ENCODE assay signal across 9 cellular contexts in genomic region chr9:77841739-77842386, GRCh38.
A peak's percentile ranks its signal among the peaks of the same experiment; 100 is the strongest.
DNase-seq lines count a peak whose midpoint lies in the region; ATAC-seq and TF ChIP-seq lines count a peak whose summit lies in the region.
"Had no signal": no experiment of that assay in that cellular context is flagged by ENCODE, and none has a peak within 500 bp of the region (broad histone marks: within the 10 kb centered on the region; RNA-seq: fewer than 3 reads in every experiment).

No MANE protein-coding gene starts in this region.

- no peak overlapping the region for H3K4me2 ChIP-seq in neural progenitor cell

- H3K79me2 ChIP-seq in neural progenitor cell (ENCODE audit: low read depth) = peaks cover 23% of the 10 kb centered on the region

- H3K9ac ChIP-seq in neural progenitor cell = no peak overlapping the region

- H3K9me3 Mint-ChIP-seq in activated CD4-positive, alpha-beta memory T cell treated with anti-CD3 and anti-CD28 coated beads for 36 hours = no peaks in the 10 kb centered on the region
- H3K9me3 Mint-ChIP-seq in activated CD4-positive, alpha-beta memory T cell treated with anti-CD3 and anti-CD28 coated beads, Interleukin-2, amount 10 ng/mL, durations not matched to agents 7 days and 5 days = no peaks in the 10 kb centered on the region
- no peaks in the 10 kb centered on the region for H3K9me3 Mint-ChIP-seq in activated naive CD8-positive, alpha-beta T cell (ENCODE audit: low read depth)
- H3K9me3 Mint-ChIP-seq in neural progenitor cell = no peaks in the 10 kb centered on the region
- H3K9me3 Mint-ChIP-seq: naive thymus-derived CD8-positive, alpha-beta T cell had no signal

- H3K27ac ChIP-seq in neural progenitor cell = no peak overlapping the region

- peak; percentile 90 for ATAC-seq in HG03108 (IDR thresholded peaks at IDR 0.05; ENCODE audit: unreplicated experiment)
- no peak for ATAC-seq in HG03135 (IDR thresholded peaks at IDR 0.05; ENCODE audit: unreplicated experiment)

- no peaks in the 10 kb centered on the region for H3K36me3 ChIP-seq in neural progenitor cell

- H3K27me3 ChIP-seq in neural progenitor cell = no peaks in the 10 kb centered on the region

- H2AFZ ChIP-seq in neural progenitor cell (replicated peaks) = no peak overlapping the region

- TF ChIP-seq CTCF in neural progenitor cell (IDR thresholded peaks at IDR 0.05) = peak; percentile 9

- intact Hi-C loops in activated CD4-positive, alpha-beta memory T cell treated with anti-CD3 and anti-CD28 coated beads for 36 hours (cut with micrococcal nuclease) = loop anchor here (5.0 to 10.0 kb wide), 2 partner anchors 195 to 387 kb away; no protein-coding TSS in a partner anchor

- H3K9me3 ChIP-seq in neural progenitor cell (ENCODE audit: low read depth) = no peaks in the 10 kb centered on the region

- H3F3A ChIP-seq in neural progenitor cell (ENCODE audit: low read depth) = no peaks in the 10 kb centered on the region

- POLR2A ChIA-PET in activated CD4-positive, alpha-beta memory T cell treated with anti-CD3 and anti-CD28 coated beads for 36 hours (lab: Charles Lee) = interaction anchor here (0.5 kb wide), 1 partner anchor 304 kb away, joined by 3 read pairs; no protein-coding TSS in a partner anchor
- POLR2A ChIA-PET in activated CD4-positive, alpha-beta memory T cell treated with anti-CD3 and anti-CD28 coated beads, Interleukin-2, amount 10 ng/mL, durations not matched to agents 7 days and 5 days (lab: Charles Lee) = no interaction called here

- H3K4me3 ChIP-seq in neural progenitor cell = no peak overlapping the region

- H3K4me3 Mint-ChIP-seq in activated CD4-positive, alpha-beta memory T cell treated with anti-CD3 and anti-CD28 coated beads for 36 hours = no peak overlapping the region
- no peak overlapping the region for H3K4me3 Mint-ChIP-seq in activated CD4-positive, alpha-beta memory T cell treated with anti-CD3 and anti-CD28 coated beads, Interleukin-2, amount 10 ng/mL, durations not matched to agents 7 days and 5 days
- H3K4me3 Mint-ChIP-seq in activated naive CD8-positive, alpha-beta T cell = no peak overlapping the region
- no peak overlapping the region for H3K4me3 Mint-ChIP-seq in neural progenitor cell
- H3K4me3 Mint-ChIP-seq: naive thymus-derived CD8-positive, alpha-beta T cell had no signal

- no peaks in the 10 kb centered on the region for H3K36me3 Mint-ChIP-seq in activated CD4-positive, alpha-beta memory T cell treated with anti-CD3 and anti-CD28 coated beads for 36 hours
- no peaks in the 10 kb centered on the region for H3K36me3 Mint-ChIP-seq in activated CD4-positive, alpha-beta memory T cell treated with anti-CD3 and anti-CD28 coated beads, Interleukin-2, amount 10 ng/mL, durations not matched to agents 7 days and 5 days (ENCODE audit: low read depth)
- H3K36me3 Mint-ChIP-seq in activated naive CD8-positive, alpha-beta T cell = peaks cover 2% of the 10 kb centered on the region
- H3K36me3 Mint-ChIP-seq in neural progenitor cell = no peaks in the 10 kb centered on the region
- H3K36me3 Mint-ChIP-seq: naive thymus-derived CD8-positive, alpha-beta T cell had no signal

- H3K4me1 Mint-ChIP-seq in activated CD4-positive, alpha-beta memory T cell treated with anti-CD3 and anti-CD28 coated beads for 36 hours (ENCODE audit: low read depth) = peaks cover 27% of the 10 kb centered on the region
- H3K4me1 Mint-ChIP-seq in activated CD4-positive, alpha-beta memory T cell treated with anti-CD3 and anti-CD28 coated beads, Interleukin-2, amount 10 ng/mL, durations not matched to agents 7 days and 5 days = peaks cover 8% of the 10 kb centered on the region
- H3K4me1 Mint-ChIP-seq in activated naive CD8-positive, alpha-beta T cell (ENCODE audit: low read depth) = peaks cover 10% of the 10 kb centered on the region
- peaks cover 9% of the 10 kb centered on the region for H3K4me1 Mint-ChIP-seq in neural progenitor cell

- H3K27ac Mint-ChIP-seq in activated CD4-positive, alpha-beta memory T cell treated with anti-CD3 and anti-CD28 coated beads for 36 hours = no peak overlapping the region
- no peak overlapping the region for H3K27ac Mint-ChIP-seq in activated CD4-positive, alpha-beta memory T cell treated with anti-CD3 and anti-CD28 coated beads, Interleukin-2, amount 10 ng/mL, durations not matched to agents 7 days and 5 days
- H3K27ac Mint-ChIP-seq in activated naive CD8-positive, alpha-beta T cell = peak overlapping the region; percentile 16
- H3K27ac Mint-ChIP-seq in neural progenitor cell = no peak overlapping the region

- no peaks in the 10 kb centered on the region for H3K27me3 Mint-ChIP-seq in activated CD4-positive, alpha-beta memory T cell treated with anti-CD3 and anti-CD28 coated beads for 36 hours
- no peaks in the 10 kb centered on the region for H3K27me3 Mint-ChIP-seq in activated CD4-positive, alpha-beta memory T cell treated with anti-CD3 and anti-CD28 coated beads, Interleukin-2, amount 10 ng/mL, durations not matched to agents 7 days and 5 days
- no peaks in the 10 kb centered on the region for H3K27me3 Mint-ChIP-seq in activated naive CD8-positive, alpha-beta T cell
- no peaks in the 10 kb centered on the region for H3K27me3 Mint-ChIP-seq in neural progenitor cell (ENCODE audit: insufficient read depth, low read depth)
- H3K27me3 Mint-ChIP-seq: naive thymus-derived CD8-positive, alpha-beta T cell had no signal

- peaks cover 23% of the 10 kb centered on the region for H4K20me1 ChIP-seq in neural progenitor cell (ENCODE audit: low read depth)

- CTCF ChIA-PET in activated CD4-positive, alpha-beta memory T cell treated with anti-CD3 and anti-CD28 coated beads for 36 hours (lab: Charles Lee) = interaction anchor here (0.6 to 2.1 kb wide), 15 partner anchors 8 to 408 kb away, joined by 3 to 15 read pairs (median 4); no protein-coding TSS in a partner anchor
- CTCF ChIA-PET in activated CD4-positive, alpha-beta memory T cell treated with anti-CD3 and anti-CD28 coated beads, Interleukin-2, amount 10 ng/mL, durations not matched to agents 7 days and 5 days (lab: Charles Lee) = interaction anchor here (0.7 to 2.0 kb wide), 11 partner anchors 10 to 386 kb away, joined by 3 to 8 read pairs (median 4); no protein-coding TSS in a partner anchor

- DNase-seq in activated CD4-positive, alpha-beta memory T cell treated with anti-CD3 and anti-CD28 coated beads for 36 hours = peak; percentile 19
- no peak for DNase-seq in activated CD4-positive, alpha-beta memory T cell treated with anti-CD3 and anti-CD28 coated beads, Interleukin-2, amount 10 ng/mL, durations not matched to agents 7 days and 5 days
- DNase-seq in neural progenitor cell (ENCODE audit: low spot score) (no peak), mesenteric fat pad (ENCODE audit: low spot score) (no peak)
- DNase-seq in stimulated activated CD4-positive, alpha-beta T cell treated with anti-CD3 and anti-CD28 coated beads, Interleukin-2, amount 100 ng/mL, for 24 hours = no peak

- peaks cover 6% of the 10 kb centered on the region for H3K4me1 ChIP-seq in neural progenitor cell
